9 cellular contexts compared by ENCODE assay signal in the genomic region with DNA sequence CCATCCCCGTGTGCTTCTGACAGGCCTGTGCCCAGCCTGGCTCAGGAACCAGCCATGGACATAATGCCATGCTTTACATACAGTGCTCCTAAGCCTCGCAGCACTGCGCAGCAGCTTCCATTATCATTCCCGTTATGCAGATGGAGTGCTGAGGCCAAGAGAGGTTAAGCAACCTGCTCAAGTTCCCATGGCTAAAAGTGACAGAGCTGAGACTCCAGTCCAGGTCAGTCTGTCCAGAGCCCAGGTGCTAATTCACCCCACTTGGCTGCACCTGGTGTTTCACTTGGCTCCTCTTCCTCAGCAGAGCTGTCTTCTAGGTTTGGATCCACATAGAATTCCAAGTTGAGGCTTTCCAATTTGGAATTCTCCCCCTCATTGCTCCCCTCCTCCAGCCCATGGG. TPM values are rescaled to one million over a fixed set of nuclear protein-coding genes. Genes with fewer than 3 reads are reported as not detected.
"Had no signal": no experiment of that assay in that cellular context is flagged by ENCODE, and none has a peak within 500 bp of the region (broad histone marks: within the 10 kb centered on the region; RNA-seq: fewer than 3 reads in every experiment).

No MANE protein-coding gene starts in this region.

RNA-seq across cellular contexts. Expression of gene GOLGA8K, which starts 41.4 kb away (rescaled TPM):
- total RNA-seq: hepatocyte, kidney epithelial cell, left colon, lung microvascular endothelial cell, myocyte had no signal
- polyA plus RNA-seq: hepatocyte; immature natural killer cell; keratinocyte; liver; naive thymus-derived CD4-positive, alpha-beta T cell had no signal
